In the genomic region with DNA sequence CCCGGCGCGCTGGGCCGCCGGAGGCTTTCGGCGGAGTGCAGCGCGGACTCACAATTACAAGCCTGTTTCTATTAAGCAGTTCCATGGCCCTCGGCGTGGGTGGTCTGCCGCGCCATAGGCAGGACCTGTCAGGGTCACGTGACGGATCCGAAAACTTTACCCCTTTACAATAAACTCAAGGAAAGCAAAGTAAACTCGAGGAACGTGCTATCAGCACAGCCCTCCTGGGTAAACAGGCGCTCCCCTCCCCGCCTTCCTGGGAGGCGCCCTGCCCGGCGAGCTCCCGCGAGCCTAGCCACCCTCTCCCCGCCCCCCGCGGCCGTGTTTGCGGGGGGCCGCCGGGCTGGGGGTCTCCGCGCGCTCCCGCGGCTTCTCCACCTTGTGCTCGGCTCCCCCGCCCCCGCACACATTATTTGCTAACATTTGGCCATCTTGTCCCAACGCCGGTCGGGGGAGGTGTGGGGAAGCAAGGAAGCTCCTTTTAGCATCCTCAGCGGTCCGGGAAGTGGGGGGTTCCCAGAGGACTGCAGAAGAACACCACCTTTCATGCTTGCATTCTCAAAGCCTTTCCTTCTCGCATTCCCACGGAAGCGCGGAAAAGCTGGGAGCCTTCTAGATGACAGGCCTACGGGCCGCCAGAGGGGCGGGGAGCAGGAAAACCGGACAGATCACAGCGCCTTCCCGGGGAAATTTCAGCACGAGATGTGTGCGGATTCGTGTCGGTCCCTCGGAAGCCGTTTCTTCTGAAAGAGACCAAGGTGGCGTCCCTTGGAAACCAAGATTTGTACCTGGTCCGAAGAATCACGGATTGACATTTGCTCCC, we compare ENCODE assay signal across 8 cellular contexts. TPM values are rescaled to one million over a fixed set of nuclear protein-coding genes. Genes with fewer than 3 reads are reported as not detected.
A peak's percentile ranks its signal among the peaks of the same experiment; 100 is the strongest.
DNase-seq lines count a peak whose midpoint lies in the region; TF ChIP-seq lines count a peak whose summit lies in the region.

PTCH1 (minus strand) TSS at position 236 of the 823 bp plus-strand sequence.

- H3K27me3 Mint-ChIP-seq in nephron progenitor cell (ENCODE audit: low read depth, poor library complexity) = peaks cover 23% of the 10 kb centered on the region

- peak; percentile 80 for DNase-seq in D341Med (ENCODE audit: low spot score)
- peak; percentile 53 for DNase-seq in MM.1S
- DNase-seq in activated gamma-delta T cell (lab: John Stamatoyannopoulos, UW) = peak; percentile 24
- DNase-seq in foreskin fibroblast = peak; percentile 53 to 76
- peak; percentile 75 for DNase-seq in nephron progenitor cell
- no peak for DNase-seq in vagina (ENCODE audit: extremely low spot score in 2 of 2)
- no peak for DNase-seq in cortex of kidney (lab: John Stamatoyannopoulos, UW)
- DNase-seq in NCI-H2107 treated with DMSO at 0.1 percent for 48 hours (lab: John Stamatoyannopoulos, UW; ENCODE audit: unreplicated experiment) = no peak

- H3K36me3 Mint-ChIP-seq in nephron progenitor cell (ENCODE audit: low read depth) = no peaks in the 10 kb centered on the region

- H3K27me3 ChIP-seq in MM.1S (replicated peaks; ENCODE audit: insufficient read depth, low read length) (no peaks in the 10 kb centered on the region), vagina (no peaks in the 10 kb centered on the region)

- H3F3A ChIP-seq in MM.1S (ENCODE audit: insufficient read depth, low read length) = 0 out of 2 replicates have a peak, but pooled peaks cover 10% of the 10 kb centered on the region

- peak within 1 kb of the TSS; percentile 73 for H3K27ac Mint-ChIP-seq in nephron progenitor cell

- H3K9me3 Mint-ChIP-seq in nephron progenitor cell = peaks cover 3% of the 10 kb centered on the region

- H3K9me2 ChIP-seq in MM.1S (replicated peaks; ENCODE audit: insufficient read depth, low read length) = no peaks in the 10 kb centered on the region

- peak within 1 kb of the TSS; percentile 93 for H3K4me3 Mint-ChIP-seq in nephron progenitor cell

- no peak for TF ChIP-seq CTCF in MM.1S (IDR thresholded peaks at IDR 0.05; ENCODE audit: low read length)
- TF ChIP-seq CTCF in foreskin fibroblast (IDR thresholded peaks at IDR 0.05; ENCODE audit: low read depth, low read length) = no peak
- no peak for TF ChIP-seq CTCF in nephron progenitor cell (IDR thresholded peaks at IDR 0.05)
- TF ChIP-seq CTCF in vagina (IDR thresholded peaks at IDR 0.05) = no peak

- TF ChIP-seq POLR2A in vagina (IDR thresholded peaks at IDR 0.05) = no peak

- H3K9ac ChIP-seq in MM.1S (ENCODE audit: low read length) = peak within 1 kb of the TSS; percentile 57; the same call in 1 of the 2 replicates

- peaks cover 48% of the 10 kb centered on the region for H3K4me1 Mint-ChIP-seq in nephron progenitor cell

- no peaks in the 10 kb centered on the region for H4K20me1 ChIP-seq in MM.1S (ENCODE audit: insufficient read depth, low read length)

- H3K4me2 ChIP-seq in MM.1S (ENCODE audit: low read depth, low read length) = peak within 1 kb of the TSS; percentile 94

- H3K4me3 ChIP-seq in MM.1S (ENCODE audit: low read length) (peak within 1 kb of the TSS; percentile 77), foreskin fibroblast (ENCODE audit: low read depth in 1 of 2, low read length in 2 of 2) (peak within 1 kb of the TSS; percentile 65 to 70), vagina (peak within 1 kb of the TSS; percentile 54 to 59)

- no peaks in the 10 kb centered on the region for H3K36me3 ChIP-seq in MM.1S (replicated peaks; ENCODE audit: insufficient read depth, low read length)
- no peaks in the 10 kb centered on the region for H3K36me3 ChIP-seq in vagina

- H3K79me2 ChIP-seq in MM.1S (ENCODE audit: low read length) = peaks cover 5% of the 10 kb centered on the region; the same call in 1 of the 2 replicates

- intact Hi-C loops in vagina (cut with DNase I) = loop anchor here (10.0 kb wide), 1 partner anchor 698 kb away; no protein-coding TSS in a partner anchor

- H3K9me3 ChIP-seq in MM.1S (replicated peaks; ENCODE audit: insufficient read depth, low read length) (no peaks in the 10 kb centered on the region), vagina (no peaks in the 10 kb centered on the region)

- H3K4me1 ChIP-seq in MM.1S (ENCODE audit: low read length) (no peaks in the 10 kb centered on the region), vagina (peaks cover 12% of the 10 kb centered on the region)

- H3K27ac ChIP-seq in MM.1S (ENCODE audit: low read length) (peak within 1 kb of the TSS; percentile 17; the same call in 1 of the 2 replicates), vagina (peak within 1 kb of the TSS; percentile 81)

- peak within 1 kb of the TSS; percentile 94 for H2AFZ ChIP-seq in MM.1S (ENCODE audit: low read length)

RNA-seq across cellular contexts. Expression of gene PTCH1, which starts in this region (rescaled TPM):
- total RNA-seq in vagina = 14.2 TPM

Comparison
In these comparisons a context has a peak if more than half of its experiments do, and no peak if none do; other contexts are left out.
1. DNase-seq: peak in D341Med (single experiment), MM.1S (single experiment), activated gamma-delta T cell (single experiment), foreskin fibroblast (2 of 2) and nephron progenitor cell (single experiment); none in vagina (0 of 2), cortex of kidney (single experiment) and NCI-H2107 treated with DMSO at 0.1 percent for 48 hours (single experiment).
2. Peak in every context shown above with its lines, with median percentiles within 50 percentile points of each other: H3K4me3 ChIP-seq.